ENCODE assay signal across 2 cellular contexts in genomic region chr7:66865290-66865864, GRCh38.
TF ChIP-seq lines count a peak whose summit lies in the region.

No MANE protein-coding gene starts in this region.

TF ChIP-seq in HEK293, 187 proteins besides CTCF, POLR2A, EP300 and RAD21 (continued from another document):
- TF ChIP-seq REST (tag by site-specific recombination; IDR thresholded peaks at IDR 0.05) = no peak
TF ChIP-seq in HEK293: peak in this region for 2.

TF ChIP-seq in K562, 482 proteins besides CTCF, POLR2A, EP300 and RAD21 (continued from another document):
- TF ChIP-seq TFAM (CRISPR knock-in tag; conservative IDR thresholded peaks at IDR 0.05) (no peak), FUS (optimal IDR thresholded peaks at IDR 0.05; ENCODE audit: low read depth, low read length) (no peak), THRB (CRISPR knock-in tag; conservative IDR thresholded peaks at IDR 0.05) (peak; percentile 82), ZBED1 (IDR thresholded peaks at IDR 0.05) (no peak), YY1 (IDR thresholded peaks at IDR 0.05; ENCODE audit: borderline replicate concordance in 1 of 3, control insufficient read depth in 1 of 3, extremely low read depth in 1 of 3, insufficient read depth in 3 of 3, insufficient read length in 1 of 3, insufficient replicate concordance in 2 of 3, low read depth in 1 of 3, low read length in 2 of 3) (no peak), TGIF2 (CRISPR knock-in tag; IDR thresholded peaks at IDR 0.05) (no peak), U2AF2 (optimal IDR thresholded peaks at IDR 0.05; ENCODE audit: low read depth, low read length) (no peak), CHD7 (IDR thresholded peaks at IDR 0.05; ENCODE audit: low read depth, low read length) (no peak), SIRT6 (IDR thresholded peaks at IDR 0.05; ENCODE audit: low read depth, low read length) (no peak), JUN (IDR thresholded peaks at IDR 0.05; ENCODE audit: borderline replicate concordance, low read depth, low read length) (no peak), JUN (CRISPR knock-in tag; IDR thresholded peaks at IDR 0.05; ENCODE audit: borderline replicate concordance) (no peak), HCFC1 (IDR thresholded peaks at IDR 0.05; ENCODE audit: low read depth, low read length) (no peak), ZNF253 (CRISPR knock-in tag; conservative IDR thresholded peaks at IDR 0.05) (no peak), ETV6 (IDR thresholded peaks at IDR 0.05; ENCODE audit: borderline replicate concordance in 1 of 2, low read depth in 2 of 2, low read length in 1 of 2) (peak; percentile 64 to 66; a peak in 2 of 4 replicates), ETV6 (CRISPR knock-in tag; IDR thresholded peaks at IDR 0.05; ENCODE audit: borderline replicate concordance) (no peak), RBM17 (IDR thresholded peaks at IDR 0.05; ENCODE audit: borderline replicate concordance, low read depth, low read length) (no peak)
